In genomic region chr18:79275992-79276391, GRCh38 we compare ENCODE assay signal across 10 cellular contexts.
DNase-seq lines count a peak whose midpoint lies in the region; ATAC-seq and TF ChIP-seq lines count a peak whose summit lies in the region.
"Had no signal": no experiment of that assay in that cellular context is flagged by ENCODE, and none has a peak within 500 bp of the region (broad histone marks: within the 10 kb centered on the region; RNA-seq: fewer than 3 reads in every experiment).

No MANE protein-coding gene starts in this region.

- no peaks in the 10 kb centered on the region for H3K9me3 Mint-ChIP-seq in activated CD4-positive, alpha-beta T cell treated with anti-CD3 and anti-CD28 coated beads, Interleukin-2, amount 10 ng/mL, durations not matched to agents 7 days and 5 days
- H3K9me3 Mint-ChIP-seq in natural killer cell treated with Interleukin-12 subunit alpha and Interleukin-12 subunit beta and Interleukin-15 and Interleukin-18, amount 100 ng/mL, for 72 hours = no peaks in the 10 kb centered on the region
- no peaks in the 10 kb centered on the region for H3K9me3 Mint-ChIP-seq in Calu3 (ENCODE audit: low read depth, unreplicated experiment)

- no peak for TF ChIP-seq CTCF in Calu3 (IDR thresholded peaks at IDR 0.05; ENCODE audit: unreplicated experiment)

- H3K4me3 Mint-ChIP-seq in activated CD4-positive, alpha-beta T cell treated with anti-CD3 and anti-CD28 coated beads, Interleukin-2, amount 10 ng/mL, durations not matched to agents 7 days and 5 days = no peak overlapping the region
- peak overlapping the region; percentile 51 for H3K4me3 Mint-ChIP-seq in natural killer cell treated with Interleukin-12 subunit alpha and Interleukin-12 subunit beta and Interleukin-15 and Interleukin-18, amount 100 ng/mL, for 72 hours
- no peak overlapping the region for H3K4me3 Mint-ChIP-seq in Calu3 (ENCODE audit: low read depth, unreplicated experiment)

- no peak overlapping the region for H3K4me3 ChIP-seq in Jurkat, Clone E6-1 (ENCODE audit: low read length)
- H3K4me3 ChIP-seq: suprapubic skin had no signal

- peaks cover 17% of the 10 kb centered on the region for H3K36me3 Mint-ChIP-seq in activated CD4-positive, alpha-beta T cell treated with anti-CD3 and anti-CD28 coated beads, Interleukin-2, amount 10 ng/mL, durations not matched to agents 7 days and 5 days (ENCODE audit: low read depth)
- H3K36me3 Mint-ChIP-seq in natural killer cell treated with Interleukin-12 subunit alpha and Interleukin-12 subunit beta and Interleukin-15 and Interleukin-18, amount 100 ng/mL, for 72 hours = peaks cover 12% of the 10 kb centered on the region
- H3K36me3 Mint-ChIP-seq in Calu3 (ENCODE audit: insufficient read depth, unreplicated experiment) = no peaks in the 10 kb centered on the region

- no TSS peak for BruUV-seq in Calu3 (replicated peaks; lab: Mats Ljungman, UMichigan)

- H3K27me3 Mint-ChIP-seq in activated CD4-positive, alpha-beta T cell treated with anti-CD3 and anti-CD28 coated beads, Interleukin-2, amount 10 ng/mL, durations not matched to agents 7 days and 5 days = no peaks in the 10 kb centered on the region
- H3K27me3 Mint-ChIP-seq in natural killer cell treated with Interleukin-12 subunit alpha and Interleukin-12 subunit beta and Interleukin-15 and Interleukin-18, amount 100 ng/mL, for 72 hours = no peaks in the 10 kb centered on the region
- H3K27me3 Mint-ChIP-seq in Calu3 (ENCODE audit: unreplicated experiment) = no peaks in the 10 kb centered on the region

- H3K27ac Mint-ChIP-seq in activated CD4-positive, alpha-beta T cell treated with anti-CD3 and anti-CD28 coated beads, Interleukin-2, amount 10 ng/mL, durations not matched to agents 7 days and 5 days = no peak overlapping the region
- peak overlapping the region; percentile 27 to 69 for H3K27ac Mint-ChIP-seq in natural killer cell treated with Interleukin-12 subunit alpha and Interleukin-12 subunit beta and Interleukin-15 and Interleukin-18, amount 100 ng/mL, for 72 hours
- H3K27ac Mint-ChIP-seq in Calu3 (ENCODE audit: unreplicated experiment) = no peak overlapping the region

- peak; percentile 89 for ATAC-seq in GM21825 (IDR thresholded peaks at IDR 0.05; ENCODE audit: unreplicated experiment)
- peak; percentile 48 to 78 for ATAC-seq in natural killer cell treated with Interleukin-12 subunit alpha and Interleukin-12 subunit beta and Interleukin-15 and Interleukin-18, amount 100 ng/mL, for 72 hours

- DNase-seq in activated CD4-positive, alpha-beta T cell treated with anti-CD3 and anti-CD28 coated beads, Interleukin-2, amount 50 U/mL, for 48 hours = peak; percentile 2 to 26
- DNase-seq in activated CD4-positive, alpha-beta T cell treated with anti-CD3 and anti-CD28 coated beads, Interleukin-2, amount 10 ng/mL, durations not matched to agents 7 days and 5 days = no peak
- DNase-seq in Jurkat, Clone E6-1 (ENCODE audit: low read depth, low spot score) = peak; percentile 26
- no peak for DNase-seq in natural killer cell treated with Interleukin-12 subunit alpha and Interleukin-12 subunit beta and Interleukin-15 and Interleukin-18, amount 100 ng/mL, for 72 hours (ENCODE audit: low spot score)
- no peak for DNase-seq in central memory CD4-positive, alpha-beta T cell
- DNase-seq in erythroblast (lab: John Stamatoyannopoulos, UW) = no peak
- no peak for DNase-seq in Calu3
- DNase-seq: NCI-H524 had no signal

- POLR2A ChIA-PET in activated CD4-positive, alpha-beta T cell treated with anti-CD3 and anti-CD28 coated beads, Interleukin-2, amount 10 ng/mL, durations not matched to agents 7 days and 5 days (lab: Charles Lee) = no interaction called here

- intact Hi-C loops in Calu3 (cut with micrococcal nuclease; ENCODE audit: unreplicated experiment) = no loop called here

- TF ChIP-seq POLR2A in erythroblast (IDR thresholded peaks at IDR 0.05; ENCODE audit: low read length) = no peak

- H3K4me1 Mint-ChIP-seq in activated CD4-positive, alpha-beta T cell treated with anti-CD3 and anti-CD28 coated beads, Interleukin-2, amount 10 ng/mL, durations not matched to agents 7 days and 5 days = peaks cover 17% of the 10 kb centered on the region
- peaks cover 13 to 14% of the 10 kb centered on the region in 2 donors for H3K4me1 Mint-ChIP-seq in natural killer cell treated with Interleukin-12 subunit alpha and Interleukin-12 subunit beta and Interleukin-15 and Interleukin-18, amount 100 ng/mL, for 72 hours (ENCODE audit: low read depth in 2 of 2)
- no peaks in the 10 kb centered on the region for H3K4me1 Mint-ChIP-seq in Calu3 (ENCODE audit: low read depth, unreplicated experiment)

- CTCF ChIA-PET in activated CD4-positive, alpha-beta T cell treated with anti-CD3 and anti-CD28 coated beads, Interleukin-2, amount 10 ng/mL, durations not matched to agents 7 days and 5 days (lab: Charles Lee) = interaction anchor here (1.8 kb wide), 1 partner anchor 24 kb away, joined by 3 read pairs; no protein-coding TSS in a partner anchor
- CTCF ChIA-PET in Calu3 (lab: Charles Lee) = no interaction called here

Comparison
In these comparisons a context has a peak if more than half of its experiments do, and no peak if none do; other contexts are left out.
1. DNase-seq: peak in activated CD4-positive, alpha-beta T cell treated with anti-CD3 and anti-CD28 coated beads, Interleukin-2, amount 50 U/mL, for 48 hours (2 of 2) and Jurkat, Clone E6-1 (single experiment); none in activated CD4-positive, alpha-beta T cell treated with anti-CD3 and anti-CD28 coated beads, Interleukin-2, amount 10 ng/mL, durations not matched to agents 7 days and 5 days (single experiment), natural killer cell treated with Interleukin-12 subunit alpha and Interleukin-12 subunit beta and Interleukin-15 and Interleukin-18, amount 100 ng/mL, for 72 hours (single experiment), central memory CD4-positive, alpha-beta T cell (single experiment), erythroblast (0 of 2) and Calu3 (single experiment).
2. H3K27ac Mint-ChIP-seq: peak in natural killer cell treated with Interleukin-12 subunit alpha and Interleukin-12 subunit beta and Interleukin-15 and Interleukin-18, amount 100 ng/mL, for 72 hours (2 of 2); none in activated CD4-positive, alpha-beta T cell treated with anti-CD3 and anti-CD28 coated beads, Interleukin-2, amount 10 ng/mL, durations not matched to agents 7 days and 5 days (single experiment) and Calu3 (single experiment).